28 cellular contexts compared by ENCODE assay signal in the genomic region with DNA sequence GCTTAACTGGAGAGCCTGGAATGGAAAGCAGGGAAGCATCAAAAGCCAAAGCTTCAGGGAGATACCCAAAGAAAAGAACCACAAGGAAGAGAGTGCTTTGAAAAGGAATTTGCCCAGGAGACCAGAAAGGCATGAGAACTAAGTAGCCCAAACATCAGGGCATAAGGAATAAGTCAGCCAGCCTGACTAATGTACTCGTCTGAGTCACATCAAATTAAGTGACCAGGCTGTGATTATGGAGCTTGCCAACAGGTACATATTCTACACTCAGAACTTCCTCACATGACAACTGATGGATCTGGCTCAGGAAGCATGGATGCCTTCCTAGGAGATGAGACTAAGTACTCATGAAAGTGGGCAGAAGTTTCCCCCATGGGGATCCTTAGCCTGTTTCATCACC.
"Had no signal": no experiment of that assay in that cellular context is flagged by ENCODE, and none has a peak within 500 bp of the region (broad histone marks: within the 10 kb centered on the region; RNA-seq: fewer than 3 reads in every experiment).

No MANE protein-coding gene starts in this region.

- H3K4me3 Mint-ChIP-seq: dendritic cell treated with granulocyte-macrophage colony-stimulating factor and Interleukin-4, amounts not matched to agents 40 ng/mL and 50 ng/mL, for 4 days; endodermal cell; immature natural killer cell; natural killer cell; stimulated activated naive CD8-positive, alpha-beta T cell treated with anti-CD3 and anti-CD28 coated beads, Interleukin-15, amount 100 ng/mL, for 72 hours had no signal

- H3K9me3 Mint-ChIP-seq: dendritic cell treated with granulocyte-macrophage colony-stimulating factor and Interleukin-4, amounts not matched to agents 40 ng/mL and 50 ng/mL, for 4 days; endodermal cell; immature natural killer cell; natural killer cell; stimulated activated naive CD8-positive, alpha-beta T cell treated with anti-CD3 and anti-CD28 coated beads, Interleukin-15, amount 100 ng/mL, for 72 hours had no signal

- H3K27me3 ChIP-seq: colonic mucosa, right lobe of liver, transverse colon, upper lobe of right lung, vagina had no signal

- H3K4me3 ChIP-seq: colonic mucosa, esophagus squamous epithelium, lower lobe of right lung, right lobe of liver, suprapubic skin, transverse colon, upper lobe of right lung, vagina had no signal

- ATAC-seq: left ventricle myocardium superior, lower lobe of right lung, natural killer cell, upper lobe of right lung had no signal

- H3K36me3 ChIP-seq: colonic mucosa, esophagus squamous epithelium, lower lobe of right lung, right lobe of liver, suprapubic skin, transverse colon, upper lobe of right lung, vagina had no signal

- DNase-seq: colonic mucosa; effector CD8-positive, alpha-beta T cell; endodermal cell; erythroblast; esophagus squamous epithelium; hypothalamus; immature natural killer cell; islet precursor cell; kidney glomerular epithelial cell; left ventricle myocardium superior; lower lobe of right lung; natural killer cell; right lobe of liver; small intestine; stimulated activated CD4-positive, alpha-beta T cell treated with anti-CD3 and anti-CD28 coated beads, Interleukin-12 subunit alpha, Interleukin-12 subunit beta, amount 100 ng/mL, for 4 hours; stimulated activated CD4-positive, alpha-beta T cell treated with anti-CD3 and anti-CD28 coated beads, Interleukin-1b, Interleukin-23, amount 100 ng/mL, for 48 hours; stimulated activated CD4-positive, alpha-beta T cell treated with anti-CD3 and anti-CD28 coated beads, Interleukin-4, amount 100 ng/mL, for 1 hour; stimulated activated CD8-positive, alpha-beta memory T cell treated with anti-CD3 and anti-CD28 coated beads, Interleukin-4, amount 100 ng/mL, for 48 hours; stimulated activated naive CD4-positive, alpha-beta T cell; stimulated activated naive CD8-positive, alpha-beta T cell treated with anti-CD3 and anti-CD28 coated beads, Interleukin-15, amount 100 ng/mL, for 72 hours; transverse colon; upper lobe of right lung had no signal

- H3K27ac Mint-ChIP-seq: dendritic cell treated with granulocyte-macrophage colony-stimulating factor and Interleukin-4, amounts not matched to agents 40 ng/mL and 50 ng/mL, for 4 days; endodermal cell; immature natural killer cell; natural killer cell; progenitor cell of endocrine pancreas; stimulated activated naive CD8-positive, alpha-beta T cell treated with anti-CD3 and anti-CD28 coated beads, Interleukin-15, amount 100 ng/mL, for 72 hours had no signal

- H3K36me3 Mint-ChIP-seq: immature natural killer cell, natural killer cell had no signal

- H3K27me3 Mint-ChIP-seq: stimulated activated naive CD8-positive, alpha-beta T cell treated with anti-CD3 and anti-CD28 coated beads, Interleukin-15, amount 100 ng/mL, for 72 hours had no signal

- H3K4me1 ChIP-seq: colonic mucosa, esophagus squamous epithelium, lower lobe of right lung, parathyroid adenoma, right lobe of liver, suprapubic skin, transverse colon, upper lobe of right lung, vagina had no signal

- FAIRE-seq: frontal cortex, small intestine had no signal

- H3K27ac ChIP-seq: colonic mucosa, esophagus squamous epithelium, lower lobe of right lung, parathyroid adenoma, right lobe of liver, suprapubic skin, transverse colon, upper lobe of right lung, vagina had no signal

- H3K9me3 ChIP-seq: colonic mucosa, esophagus squamous epithelium, lower lobe of right lung, right lobe of liver, suprapubic skin, transverse colon, upper lobe of right lung, vagina had no signal

- H3K4me1 Mint-ChIP-seq: immature natural killer cell; natural killer cell; stimulated activated naive CD8-positive, alpha-beta T cell treated with anti-CD3 and anti-CD28 coated beads, Interleukin-15, amount 100 ng/mL, for 72 hours had no signal
